In genomic region chr14:77924392-77924948, GRCh38 we compare ENCODE assay signal across 23 cellular contexts.
DNase-seq lines count a peak whose midpoint lies in the region; ATAC-seq, FAIRE-seq and TF ChIP-seq lines count a peak whose summit lies in the region.
"Had no signal": no experiment of that assay in that cellular context is flagged by ENCODE, and none has a peak within 500 bp of the region (broad histone marks: within the 10 kb centered on the region; RNA-seq: fewer than 3 reads in every experiment).

No MANE protein-coding gene starts in this region.

- in situ Hi-C loops in HepG2 (cut with HindIII; ENCODE audit: extremely low pct_ligation_motif_present, low pct_unique_long_range_greater_than_20kb) (no loop called here), K562 (cut with MboI) (no loop called here), gastrocnemius medialis (cut with MboI; ENCODE audit: low sequenced_read_pairs in 4 of 4) (no loop called here)

- H3K4me3 ChIP-seq in HepG2 (replicated peaks in 1 of 3; ENCODE audit: insufficient read depth in 1 of 3, low read depth in 2 of 3, low read length in 3 of 3) (no peak overlapping the region), right lobe of liver (no peak overlapping the region), K562 (no peak overlapping the region), neuronal stem cell (ENCODE audit: low read length in 2 of 2) (no peak overlapping the region), right cardiac atrium (ENCODE audit: low read length) (no peak overlapping the region), gastrocnemius medialis (no peak overlapping the region)
- H3K4me3 ChIP-seq in CD8-positive, alpha-beta memory T cell (ENCODE audit: low read length): no peak overlapping the region
- H3K4me3 ChIP-seq: A549, HAP-1 had no signal

- no peak overlapping the region for H3K9ac ChIP-seq in HepG2 (ENCODE audit: insufficient read depth, low read depth, low read length)
- H3K9ac ChIP-seq in K562 (ENCODE audit: insufficient read depth in 1 of 2, low read depth in 2 of 2, low read length in 2 of 2): peak overlapping the region; percentile 48 to 58; a peak in 2 of 4 replicates
- H3K9ac ChIP-seq in neuronal stem cell (ENCODE audit: low read depth, low read length, poor library complexity): no peak overlapping the region

- H2BK12ac ChIP-seq in neuronal stem cell (ENCODE audit: low read length): no peak overlapping the region

- H3K14ac ChIP-seq in neuronal stem cell (ENCODE audit: low read length): no peak overlapping the region

- H3K4ac ChIP-seq in neuronal stem cell (ENCODE audit: low read length): no peak overlapping the region

- no peak overlapping the region for H2BK5ac ChIP-seq in neuronal stem cell (ENCODE audit: low read length)

- no peak overlapping the region for H3K27ac Mint-ChIP-seq in CD8-positive, alpha-beta memory T cell
- H3K27ac Mint-ChIP-seq in progenitor cell of endocrine pancreas: no peak overlapping the region
- H3K27ac Mint-ChIP-seq: HFFc6 had no signal

- no peak overlapping the region for H3K23ac ChIP-seq in neuronal stem cell (ENCODE audit: low read depth, low read length, poor library complexity)

- POLR2A ChIA-PET in HepG2 (lab: Yijun Ruan, JAX) (no interaction called here), K562 (lab: Yijun Ruan, JAX) (interaction anchor here (0.6 to 0.8 kb wide), 4 partner anchors 11 to 1113 kb away, joined by 3 to 4 read pairs (median 3); no protein-coding TSS in a partner anchor)
- POLR2A ChIA-PET in CD8-positive, alpha-beta memory T cell (lab: Charles Lee): no interaction called here

- no peaks in the 10 kb centered on the region for H4K20me1 ChIP-seq in HepG2 (ENCODE audit: insufficient read depth, low read length)
- no peaks in the 10 kb centered on the region for H4K20me1 ChIP-seq in K562 (replicated peaks; ENCODE audit: control insufficient read depth, insufficient read depth, low read length)

- H3K27ac ChIP-seq in HepG2 (ENCODE audit: extremely low read length, insufficient read depth, low read length): no peak overlapping the region
- H3K27ac ChIP-seq in right lobe of liver: no peak overlapping the region
- H3K27ac ChIP-seq in CD8-positive, alpha-beta memory T cell (ENCODE audit: low read depth, low read length): peak overlapping the region; percentile 47
- H3K27ac ChIP-seq in K562 (ENCODE audit: extremely low read depth, low read depth, low read length): peak overlapping the region; percentile 92; the same call in 2 of the 3 replicates
- no peak overlapping the region for H3K27ac ChIP-seq in neuronal stem cell (replicated peaks; ENCODE audit: low read length)
- no peak overlapping the region for H3K27ac ChIP-seq in right cardiac atrium (ENCODE audit: low read length)
- H3K27ac ChIP-seq in gastrocnemius medialis: no peak overlapping the region
- H3K27ac ChIP-seq: A549 had no signal

- no peak for TF ChIP-seq EP300 in HepG2 (IDR thresholded peaks at IDR 0.05; ENCODE audit: low read depth in 2 of 2, low read length in 2 of 2)
- no peak for TF ChIP-seq EP300 in HepG2 (CRISPR knock-in tag; IDR thresholded peaks at IDR 0.05; ENCODE audit: borderline replicate concordance)
- no peak for TF ChIP-seq EP300 in K562 (IDR thresholded peaks at IDR 0.05; ENCODE audit: low read length)

- no peak for TF ChIP-seq CTCF in HepG2 (CRISPR knock-in tag; IDR thresholded peaks at IDR 0.05)
- no peak for TF ChIP-seq CTCF in right lobe of liver (IDR thresholded peaks at IDR 0.05)
- TF ChIP-seq CTCF in K562 (IDR thresholded peaks at IDR 0.05 in 2 of 3, conservative IDR thresholded peaks at IDR 0.05 in 1 of 3; ENCODE audit: insufficient read depth in 2 of 3, low read depth in 1 of 3, low read length in 3 of 3): no peak
- no peak for TF ChIP-seq CTCF in progenitor cell of endocrine pancreas (IDR thresholded peaks at IDR 0.05; ENCODE audit: unreplicated experiment)
- no peak for TF ChIP-seq CTCF in gastrocnemius medialis (IDR thresholded peaks at IDR 0.05 in 4 of 5, conservative IDR thresholded peaks at IDR 0.05 in 1 of 5)

- H2AFZ ChIP-seq in HepG2 (ENCODE audit: low read length) (no peak overlapping the region), K562 (ENCODE audit: low read depth, low read length) (peak overlapping the region; percentile 59; the same call in 1 of the 2 replicates), neuronal stem cell (ENCODE audit: low read length) (no peak overlapping the region)

- TF ChIP-seq POLR2A in HepG2 (IDR thresholded peaks at IDR 0.05; ENCODE audit: insufficient read depth in 1 of 2, low read depth in 2 of 2, low read length in 2 of 2): no peak
- TF ChIP-seq POLR2A in right lobe of liver (IDR thresholded peaks at IDR 0.05): no peak
- TF ChIP-seq POLR2A in K562 (conservative IDR thresholded peaks at IDR 0.05): no peak
- TF ChIP-seq POLR2A in gastrocnemius medialis (IDR thresholded peaks at IDR 0.05): no peak

- BruUV-seq in HepG2 (replicated peaks; lab: Mats Ljungman, UMichigan) (no TSS peak), K562 (replicated peaks; lab: Mats Ljungman, UMichigan) (no TSS peak)

- peaks cover 13 to 23% (median 22%) of the 10 kb centered on the region in 3 donors for H3K36me3 Mint-ChIP-seq in CD8-positive, alpha-beta memory T cell
- H3K36me3 Mint-ChIP-seq in progenitor cell of endocrine pancreas (ENCODE audit: insufficient read depth): peaks cover 5% of the 10 kb centered on the region

- H3K4me2 ChIP-seq in HepG2 (ENCODE audit: low read depth, low read length): no peak overlapping the region
- peak overlapping the region; percentile 50 for H3K4me2 ChIP-seq in K562 (ENCODE audit: insufficient read depth, low read length)
- H3K4me2 ChIP-seq in neuronal stem cell (ENCODE audit: insufficient read depth, low read length, poor library complexity, severe bottlenecking): no peak overlapping the region
- H3K4me2 ChIP-seq: A549 had no signal

- no peak for FAIRE-seq in HepG2 (lab: Jason Lieb, UNC)
- peak; percentile 44 for FAIRE-seq in K562 (lab: Jason Lieb, UNC)
- FAIRE-seq: A549, G401.6, GM12892, H54 had no signal

- no peak overlapping the region for H4K8ac ChIP-seq in neuronal stem cell (ENCODE audit: low read depth, low read length)

- TF ChIP-seq RAD21 in HepG2 (CRISPR knock-in tag; IDR thresholded peaks at IDR 0.05) (no peak), K562 (CRISPR knock-in tag; conservative IDR thresholded peaks at IDR 0.05 in 1 of 2, IDR thresholded peaks at IDR 0.05 in 1 of 2) (no peak)

- intact Hi-C loops in HepG2 (cut with micrococcal nuclease; ENCODE audit: unreplicated experiment): no loop called here
- intact Hi-C loops in right lobe of liver (cut with DNase I): no loop called here
- intact Hi-C loops in K562 (cut with micrococcal nuclease): no loop called here
- intact Hi-C loops in right cardiac atrium (cut with DNase I): no loop called here
- intact Hi-C loops in gastrocnemius medialis (cut with DNase I; ENCODE audit: low total_unique reads): no loop called here

- H3K79me1 ChIP-seq in neuronal stem cell (ENCODE audit: low read depth, low read length): no peaks in the 10 kb centered on the region

- peak overlapping the region; percentile 26 for H4K91ac ChIP-seq in neuronal stem cell (ENCODE audit: low read depth, low read length, poor library complexity)

- peaks cover 0 to 4% (median 0%) of the 10 kb centered on the region in 5 donors for H3K9me3 Mint-ChIP-seq in CD8-positive, alpha-beta memory T cell
- peaks cover 8% of the 10 kb centered on the region for H3K9me3 Mint-ChIP-seq in progenitor cell of endocrine pancreas (ENCODE audit: low read depth)

- no peaks in the 10 kb centered on the region for H3K4me1 Mint-ChIP-seq in CD8-positive, alpha-beta memory T cell
- H3K4me1 Mint-ChIP-seq in progenitor cell of endocrine pancreas (ENCODE audit: low read depth): peaks cover 3% of the 10 kb centered on the region
- H3K4me1 Mint-ChIP-seq: CD4-positive, alpha-beta memory T cell had no signal

- no peaks in the 10 kb centered on the region for H3K36me3 ChIP-seq in HepG2 (replicated peaks in 1 of 2; ENCODE audit: control insufficient read depth in 1 of 2, insufficient read depth in 2 of 2, low read length in 2 of 2)
- H3K36me3 ChIP-seq in right lobe of liver: no peaks in the 10 kb centered on the region
- H3K36me3 ChIP-seq in CD8-positive, alpha-beta memory T cell (ENCODE audit: insufficient read depth, low read length): no peaks in the 10 kb centered on the region
- H3K36me3 ChIP-seq in K562 (ENCODE audit: control insufficient read depth, insufficient read depth, low read length): no peaks in the 10 kb centered on the region
- H3K36me3 ChIP-seq in neuronal stem cell (replicated peaks in 1 of 2; ENCODE audit: control insufficient read depth in 2 of 2, insufficient read depth in 2 of 2, low read length in 2 of 2): no peaks in the 10 kb centered on the region
- peaks cover 0 to 4% of the 10 kb centered on the region in 2 donors for H3K36me3 ChIP-seq in gastrocnemius medialis
- H3K36me3 ChIP-seq: HAP-1 had no signal

- no peak overlapping the region for H2BK120ac ChIP-seq in neuronal stem cell (ENCODE audit: low read depth, low read length)

- WGBS in HepG2 (ENCODE audit: low lambda C conversion rate): 70% methylated on average over 12 of the region's 14 CpGs
- 96% methylated on average over 11 of the region's 14 CpGs for WGBS in right lobe of liver (ENCODE audit: insufficient coverage, low coverage, low lambda C conversion rate, missing lambda C conversion rate)
- WGBS in K562 (ENCODE audit: insufficient coverage, low coverage, missing lambda C conversion rate): 42% methylated on average over 8 of the region's 14 CpGs
- WGBS in neuronal stem cell (ENCODE audit: extremely low coverage in 2 of 2, insufficient read length in 2 of 2, insufficient replicate concordance in 1 of 2), 2 donors: no CpG with 5 or more reads among the region's 14 CpGs
- 92% methylated on average over 14 of the region's 14 CpGs for WGBS in right cardiac atrium

- no peak overlapping the region for H3K4me3 Mint-ChIP-seq in CD8-positive, alpha-beta memory T cell
- no peak overlapping the region for H3K4me3 Mint-ChIP-seq in progenitor cell of endocrine pancreas (ENCODE audit: low read depth)
- H3K4me3 Mint-ChIP-seq: CD4-positive, alpha-beta memory T cell; HFFc6 had no signal

- H2BK15ac ChIP-seq in neuronal stem cell (ENCODE audit: low read length): no peak overlapping the region

- CTCF ChIA-PET in HepG2 (lab: Yijun Ruan, JAX; ENCODE audit: low intra/inter-chr PET ratio, low total read pairs) (no interaction called here), K562 (lab: Yijun Ruan, JAX; ENCODE audit: low intra/inter-chr PET ratio) (no interaction called here)
- CTCF ChIA-PET in CD8-positive, alpha-beta memory T cell (lab: Charles Lee): no interaction called here

- H2AK5ac ChIP-seq in neuronal stem cell (ENCODE audit: low read depth, low read length): no peak overlapping the region

- no peaks in the 10 kb centered on the region for H3K27me3 Mint-ChIP-seq in CD8-positive, alpha-beta memory T cell
- H3K27me3 Mint-ChIP-seq in progenitor cell of endocrine pancreas: no peaks in the 10 kb centered on the region
- H3K27me3 Mint-ChIP-seq: CD4-positive, alpha-beta memory T cell had no signal

- H3K79me2 ChIP-seq in HepG2 (ENCODE audit: insufficient read depth, low read length) (no peaks in the 10 kb centered on the region), K562 (ENCODE audit: control insufficient read depth, insufficient read depth, low read length) (no peaks in the 10 kb centered on the region)

- ATAC-seq in HepG2 (peak; percentile 53), right lobe of liver (no peak), K562 (peak; percentile 23), right cardiac atrium (no peak), gastrocnemius medialis (no peak)
- ATAC-seq: A549 had no signal

- no peak overlapping the region for H3K18ac ChIP-seq in neuronal stem cell (ENCODE audit: low read length)

- H3K9me3 ChIP-seq in HepG2 (ENCODE audit: low read length) (no peaks in the 10 kb centered on the region), right lobe of liver (no peaks in the 10 kb centered on the region), K562 (replicated peaks; ENCODE audit: control insufficient read depth, insufficient read depth, low read depth, low read length) (no peaks in the 10 kb centered on the region), neuronal stem cell (replicated peaks in 1 of 2; ENCODE audit: control insufficient read depth in 2 of 2, insufficient read depth in 1 of 2, low read depth in 1 of 2, low read length in 2 of 2) (no peaks in the 10 kb centered on the region), right cardiac atrium (ENCODE audit: control insufficient read depth, low read length) (no peaks in the 10 kb centered on the region), gastrocnemius medialis (no peaks in the 10 kb centered on the region)
- no peaks in the 10 kb centered on the region for H3K9me3 ChIP-seq in CD8-positive, alpha-beta memory T cell (ENCODE audit: low read length)
- H3K9me3 ChIP-seq: Caco-2, HAP-1 had no signal

- DNase-seq in HepG2 (ENCODE audit: low spot score) (no peak), right lobe of liver (no peak), K562 (ENCODE audit: extremely low read depth in 1 of 4, low spot score in 3 of 4) (peak in 1 of 4 experiments; percentile 43), neuronal stem cell (ENCODE audit: low spot score) (no peak), progenitor cell of endocrine pancreas (ENCODE audit: low spot score, unreplicated experiment) (no peak), right cardiac atrium (no peak), gastrocnemius medialis (no peak)
- no peak for DNase-seq in CD8-positive, alpha-beta memory T cell
- DNase-seq: 8988T; ACHN; AML-193; C1 segment of cervical spinal cord; Caco-2; CD4-positive, alpha-beta memory T cell; DMS153; DND-41; GOT3; HFFc6 had no signal

- peaks cover 10% of the 10 kb centered on the region; the same call in 1 of the 2 replicates for H3K4me1 ChIP-seq in HepG2 (ENCODE audit: insufficient read depth, low read length)
- no peaks in the 10 kb centered on the region for H3K4me1 ChIP-seq in right lobe of liver
- no peaks in the 10 kb centered on the region for H3K4me1 ChIP-seq in CD8-positive, alpha-beta memory T cell (ENCODE audit: insufficient read depth, low read length)
- peaks cover 41 to 46% of the 10 kb centered on the region in 2 experiments for H3K4me1 ChIP-seq in K562 (replicated peaks in 1 of 2; ENCODE audit: control insufficient read depth in 2 of 2, insufficient read depth in 2 of 2, low read length in 2 of 2)
- H3K4me1 ChIP-seq in neuronal stem cell (ENCODE audit: control insufficient read depth in 2 of 2, insufficient read depth in 1 of 2, low read depth in 1 of 2, low read length in 2 of 2): peaks cover 0 to 4% of the 10 kb centered on the region in 2 donors
- H3K4me1 ChIP-seq in right cardiac atrium (ENCODE audit: control insufficient read depth, insufficient read depth, low read length): no peaks in the 10 kb centered on the region
- H3K4me1 ChIP-seq in gastrocnemius medialis: no peaks in the 10 kb centered on the region
- H3K4me1 ChIP-seq: A549, Caco-2, HAP-1 had no signal

- H3K9me1 ChIP-seq in K562 (ENCODE audit: control insufficient read depth, insufficient read depth, low read length): no peaks in the 10 kb centered on the region

- H3K27me3 ChIP-seq in HepG2 (ENCODE audit: control insufficient read depth in 1 of 2, insufficient read depth in 2 of 2, low read length in 2 of 2) (no peaks in the 10 kb centered on the region), right lobe of liver (no peaks in the 10 kb centered on the region), K562 (ENCODE audit: control insufficient read depth in 2 of 2, insufficient read depth in 2 of 2, low read length in 2 of 2) (no peaks in the 10 kb centered on the region), neuronal stem cell (ENCODE audit: control insufficient read depth in 3 of 3, insufficient read depth in 3 of 3, low read depth in 1 of 3, low read length in 3 of 3) (no peaks in the 10 kb centered on the region), right cardiac atrium (ENCODE audit: control insufficient read depth, insufficient read depth) (no peaks in the 10 kb centered on the region), gastrocnemius medialis (no peaks in the 10 kb centered on the region)
- no peaks in the 10 kb centered on the region for H3K27me3 ChIP-seq in CD8-positive, alpha-beta memory T cell (ENCODE audit: insufficient read depth, low read length, poor library complexity, severe bottlenecking)

Comparison
In these comparisons a context has a peak if more than half of its experiments do, and no peak if none do; other contexts are left out.
1. ATAC-seq: peak in HepG2 (single experiment) and K562 (single experiment); none in right lobe of liver (0 of 4), right cardiac atrium (0 of 2) and gastrocnemius medialis (0 of 2).
2. H3K27ac ChIP-seq: peak in CD8-positive, alpha-beta memory T cell (single experiment) and K562 (single experiment); none in HepG2 (single experiment), right lobe of liver (0 of 3), neuronal stem cell (single experiment), right cardiac atrium (single experiment) and gastrocnemius medialis (0 of 4).
3. H3K9ac ChIP-seq: peak in K562 (2 of 2); none in HepG2 (single experiment) and neuronal stem cell (single experiment).
4. Of the 241 proteins assayed by ChIP-seq in both HepG2 and K562: peak only in HepG2: none; only in K562: MAFG, NFE2 and NFE2L1; in both: none; in neither: 238.